9 cellular contexts compared by ENCODE assay signal in genomic region chr16:69397821-69398521, GRCh38. TPM values are rescaled to one million over a fixed set of nuclear protein-coding genes. Genes with fewer than 3 reads are reported as not detected.
DNase-seq lines count a peak whose midpoint lies in the region; ATAC-seq and FAIRE-seq lines count a peak whose summit lies in the region.
"Had no signal": no experiment of that assay in that cellular context is flagged by ENCODE, and none has a peak within 500 bp of the region (broad histone marks: within the 10 kb centered on the region; RNA-seq: fewer than 3 reads in every experiment).

No MANE protein-coding gene starts in this region.

- no peaks in the 10 kb centered on the region for H3K36me3 ChIP-seq in NT2/D1 (ENCODE audit: insufficient read depth, insufficient read length, low read length)

- H3K27ac Mint-ChIP-seq in activated naive CD8-positive, alpha-beta T cell treated with anti-CD3 and anti-CD28 coated beads for 36 hours = no peak overlapping the region

- H3K9me3 Mint-ChIP-seq in activated naive CD8-positive, alpha-beta T cell treated with anti-CD3 and anti-CD28 coated beads for 36 hours = no peaks in the 10 kb centered on the region

- H3K9me3 ChIP-seq in NT2/D1 (ENCODE audit: insufficient read depth, low read length) = no peaks in the 10 kb centered on the region

- peaks cover 34% of the 10 kb centered on the region for H3K4me1 Mint-ChIP-seq in activated naive CD8-positive, alpha-beta T cell treated with anti-CD3 and anti-CD28 coated beads for 36 hours

- ATAC-seq in GM19452 (IDR thresholded peaks at IDR 0.05; ENCODE audit: unreplicated experiment) = no peak

- no peaks in the 10 kb centered on the region for H3K36me3 Mint-ChIP-seq in activated naive CD8-positive, alpha-beta T cell treated with anti-CD3 and anti-CD28 coated beads for 36 hours

- DNase-seq in NCI-H526 (lab: John Stamatoyannopoulos, UW) (peak; percentile 1 to 49), NCI-H526 treated with DMSO at 0.1 percent for 48 hours (lab: John Stamatoyannopoulos, UW) (no peak), NT2/D1 (ENCODE audit: low read depth, low spot score) (peak; percentile 52), dedifferentiated amniotic fluid mesenchymal stem cell (ENCODE audit: extremely low spot score) (peak; percentile 76), lung microvascular endothelial cell (ENCODE audit: low read depth in 2 of 2) (peak; percentile 89 to 92), urothelium cell line (ENCODE audit: low spot score) (peak; percentile 68)
- no peak for DNase-seq in activated naive CD8-positive, alpha-beta T cell treated with anti-CD3 and anti-CD28 coated beads for 36 hours

- peaks cover 3% of the 10 kb centered on the region for H3K4me1 ChIP-seq in NT2/D1 (ENCODE audit: insufficient read depth, insufficient read length)

- no peak overlapping the region for H3K4me3 ChIP-seq in NT2/D1 (ENCODE audit: insufficient read length, low read depth)

- H3K4me3 Mint-ChIP-seq in activated naive CD8-positive, alpha-beta T cell treated with anti-CD3 and anti-CD28 coated beads for 36 hours = no peak overlapping the region

- no peaks in the 10 kb centered on the region for H3K27me3 ChIP-seq in NT2/D1 (ENCODE audit: insufficient read depth, insufficient read length)

- no peak overlapping the region for H3K9ac ChIP-seq in NT2/D1 (ENCODE audit: insufficient read length, low read depth)

- no peaks in the 10 kb centered on the region for H3K27me3 Mint-ChIP-seq in activated naive CD8-positive, alpha-beta T cell treated with anti-CD3 and anti-CD28 coated beads for 36 hours

- FAIRE-seq in urothelium cell line (lab: Jason Lieb, UNC) = no peak
- FAIRE-seq: GM18507 had no signal

RNA-seq across cellular contexts. Expression of gene TERF2, which starts 12.2 kb away (rescaled TPM):
- 12.4 and 22.4 TPM in 2 replicates for total RNA-seq in lung microvascular endothelial cell
- 10 to 100 TPM; 54.4 to 55.4 TPM for total RNA-seq in activated naive CD8-positive, alpha-beta T cell treated with anti-CD3 and anti-CD28 coated beads for 36 hours

RNA-seq across cellular contexts. Expression of gene CYB5B, which starts 26.4 kb away (rescaled TPM):
- 48.2 and 52.8 TPM in 2 replicates for total RNA-seq in lung microvascular endothelial cell
- 100 to 1,000 TPM; 182 to 183 TPM for total RNA-seq in activated naive CD8-positive, alpha-beta T cell treated with anti-CD3 and anti-CD28 coated beads for 36 hours

RNA-seq across cellular contexts. Expression of gene TMED6, which starts 46.4 kb away (rescaled TPM):
- total RNA-seq in lung microvascular endothelial cell = 0.20 TPM in 1 of 2 replicates, not detected in the other
- total RNA-seq in activated naive CD8-positive, alpha-beta T cell treated with anti-CD3 and anti-CD28 coated beads for 36 hours = 1 to 10 TPM in 1 of 2 experiments, under 1 TPM in 1; 0.70 to 1.2 TPM

RNA-seq across cellular contexts. Expression of gene NIP7, which starts 58.4 kb away (rescaled TPM):
- total RNA-seq in lung microvascular endothelial cell = 19.4 and 26.8 TPM in 2 replicates
- total RNA-seq in activated naive CD8-positive, alpha-beta T cell treated with anti-CD3 and anti-CD28 coated beads for 36 hours = 10 to 100 TPM; 70.1 to 73.2 TPM

RNA-seq across cellular contexts. Expression of gene COG8, which starts 58.6 kb away (rescaled TPM):
- 13.1 and 21.0 TPM in 2 replicates for total RNA-seq in lung microvascular endothelial cell
- 10 to 100 TPM; 30.2 to 31.8 TPM for total RNA-seq in activated naive CD8-positive, alpha-beta T cell treated with anti-CD3 and anti-CD28 coated beads for 36 hours

Comparison
In these comparisons a context has a peak if more than half of its experiments do, and no peak if none do; other contexts are left out.
1. DNase-seq: peak in NCI-H526 (2 of 2), NT2/D1 (single experiment), dedifferentiated amniotic fluid mesenchymal stem cell (single experiment), lung microvascular endothelial cell (2 of 2) and urothelium cell line (single experiment); none in NCI-H526 treated with DMSO at 0.1 percent for 48 hours (single experiment) and activated naive CD8-positive, alpha-beta T cell treated with anti-CD3 and anti-CD28 coated beads for 36 hours (single experiment).